23 cellular contexts compared by ENCODE assay signal in the genomic region with DNA sequence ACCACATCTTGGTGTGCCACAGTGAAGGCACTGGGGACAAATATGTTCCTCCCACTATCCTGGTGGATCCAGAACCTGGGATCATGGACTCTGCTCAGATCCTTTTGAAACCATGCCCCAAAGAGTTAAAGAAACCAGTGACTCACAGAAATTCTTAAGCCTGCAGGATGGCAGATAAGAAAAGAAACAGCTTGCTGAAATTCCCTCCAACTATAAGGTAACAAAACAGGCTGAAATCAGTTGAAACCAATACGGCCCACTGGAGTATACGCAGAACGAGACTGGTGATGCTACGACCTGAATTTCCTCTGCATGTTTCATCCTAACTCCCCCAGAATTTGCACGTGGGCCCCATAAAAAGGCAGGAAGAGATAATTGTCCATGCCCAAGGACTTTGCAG.
DNase-seq lines count a peak whose midpoint lies in the region; ATAC-seq and TF ChIP-seq lines count a peak whose summit lies in the region.
"Had no signal": no experiment of that assay in that cellular context is flagged by ENCODE, and none has a peak within 500 bp of the region (broad histone marks: within the 10 kb centered on the region; RNA-seq: fewer than 3 reads in every experiment).

No MANE protein-coding gene starts in this region.

- H3K9ac ChIP-seq in HUES48 (ENCODE audit: low read depth, low read length) = no peak overlapping the region
- peak overlapping the region; percentile 20 for H3K9ac ChIP-seq in mesenchymal stem cell (ENCODE audit: low read length)

- H3K36me3 ChIP-seq in ACC112 (ENCODE audit: insufficient read depth, low read length) = no peaks in the 10 kb centered on the region
- no peaks in the 10 kb centered on the region for H3K36me3 ChIP-seq in HUES48 (ENCODE audit: control insufficient read depth, insufficient read depth, low read length)
- H3K36me3 ChIP-seq in mesenchymal stem cell (ENCODE audit: control insufficient read depth in 1 of 2, insufficient read depth in 2 of 2, low read depth in 1 of 2, low read length in 2 of 2) = no peaks in the 10 kb centered on the region
- H3K36me3 ChIP-seq: thoracic aorta had no signal

- H4K8ac ChIP-seq in mesenchymal stem cell (ENCODE audit: low read length) = no peak overlapping the region

- no peaks in the 10 kb centered on the region for H3K9me3 Mint-ChIP-seq in chondrocyte (ENCODE audit: low read depth)
- peaks cover 0 to 8% of the 10 kb centered on the region in 2 donors for H3K9me3 Mint-ChIP-seq in stimulated activated naive B cell treated with anti-CD40 and anti-IgM and Interleukin-4, amounts not matched to agents 10 μg/mL and 1 μg/mL and 100 μg/mL, for 72 hours
- H3K9me3 Mint-ChIP-seq: activated T-helper 1 cell treated with anti-CD3 and anti-CD28 coated beads, Interleukin-12 subunit alpha, Interleukin-12 subunit beta, Interleukin-2, Interleukin-4 antibody, amounts not matched to agents 30 ng/mL and 10 ng/mL and 1 ng/mL, durations not matched to agents 14 hours and 24 hours and 36 hours; mesothelial cell of epicardium had no signal

- H2BK15ac ChIP-seq in mesenchymal stem cell (ENCODE audit: low read depth, poor library complexity, severe bottlenecking) = no peak overlapping the region

- H3K18ac ChIP-seq in mesenchymal stem cell (ENCODE audit: low read depth in 1 of 2, low read length in 2 of 2) = peak overlapping the region in 1 of 2 experiments; percentile 61

- no peak for ATAC-seq in GM19324 (IDR thresholded peaks at IDR 0.05; ENCODE audit: low FRiP score, unreplicated experiment)
- ATAC-seq in stimulated activated naive B cell treated with anti-CD40 and anti-IgM and Interleukin-4, amounts not matched to agents 10 μg/mL and 1 μg/mL and 100 μg/mL, for 72 hours (replicated peaks) = no peak
- ATAC-seq: PC-3 had no signal

- H3K27ac ChIP-seq in ACC112 (ENCODE audit: low read depth, low read length) (peak overlapping the region; percentile 96), HUES48 (ENCODE audit: low read depth, low read length) (peak overlapping the region; percentile 61), mesenchymal stem cell (ENCODE audit: low read length, poor library complexity, severe bottlenecking) (peak overlapping the region; percentile 92)
- H3K27ac ChIP-seq: C4-2B, thoracic aorta had no signal

- no peaks in the 10 kb centered on the region for H3K36me3 Mint-ChIP-seq in chondrocyte (ENCODE audit: low read depth)
- no peaks in the 10 kb centered on the region for H3K36me3 Mint-ChIP-seq in stimulated activated naive B cell treated with anti-CD40 and anti-IgM and Interleukin-4, amounts not matched to agents 10 μg/mL and 1 μg/mL and 100 μg/mL, for 72 hours
- H3K36me3 Mint-ChIP-seq: activated naive CD8-positive, alpha-beta T cell; mesothelial cell of epicardium had no signal

- no peak for DNase-seq in chondrocyte (ENCODE audit: low spot score)
- peak; percentile 57 for DNase-seq in mesenchymal stem cell
- no peak for DNase-seq in activated CD8-positive, alpha-beta memory T cell treated with anti-CD3 and anti-CD28 coated beads, Interleukin-2, amount 50 U/mL, for 4 hours
- no peak for DNase-seq in stimulated activated naive B cell treated with anti-CD40 and anti-IgM and Interleukin-4, amounts not matched to agents 10 μg/mL and 1 μg/mL and 100 μg/mL, for 72 hours
- DNase-seq in effector CD8-positive, alpha-beta T cell (lab: John Stamatoyannopoulos, UW) = no peak
- DNase-seq: activated CD8-positive, alpha-beta memory T cell treated with anti-CD3 and anti-CD28 coated beads for 24 hours; caudate nucleus; DMS 273 treated with DMSO at 0.1 percent for 48 hours; effector memory CD4-positive, alpha-beta T cell; KBM-7; NCI-H1105 treated with DMSO at 0.1 percent for 48 hours; nephron progenitor cell; PC-3; stimulated activated CD4-positive, alpha-beta T cell treated with anti-CD3 and anti-CD28 coated beads, Interleukin-12 subunit alpha, Interleukin-12 subunit beta, amount 100 ng/mL, for 4 hours; T-helper 9 cell had no signal

- no peak overlapping the region for H3K4ac ChIP-seq in mesenchymal stem cell (ENCODE audit: low read depth in 1 of 2, low read length in 2 of 2)

- no peak overlapping the region for H3K14ac ChIP-seq in mesenchymal stem cell (ENCODE audit: low read length in 2 of 2)

- H3K79me2 ChIP-seq in ACC112 (ENCODE audit: control insufficient read depth, insufficient read depth, low read length, unreplicated experiment) = no peaks in the 10 kb centered on the region

- H3K79me1 ChIP-seq in mesenchymal stem cell (replicated peaks; ENCODE audit: low read length, poor library complexity, severe bottlenecking) = no peaks in the 10 kb centered on the region

- peak overlapping the region; percentile 90 for H2BK5ac ChIP-seq in mesenchymal stem cell (ENCODE audit: low read depth, low read length, poor library complexity, severe bottlenecking)

- TF ChIP-seq CTCF in chondrocyte (IDR thresholded peaks at IDR 0.05) = no peak

- H2AK5ac ChIP-seq in mesenchymal stem cell (ENCODE audit: low read length, severe bottlenecking) = peak overlapping the region; percentile 72

- H3K9me3 ChIP-seq in HUES48 (ENCODE audit: control insufficient read depth, insufficient read depth, low read length) = no peaks in the 10 kb centered on the region
- no peaks in the 10 kb centered on the region for H3K9me3 ChIP-seq in mesenchymal stem cell (ENCODE audit: control insufficient read depth, low read length)
- H3K9me3 ChIP-seq: thoracic aorta had no signal

- H3K27me3 ChIP-seq in ACC112 (ENCODE audit: insufficient read depth, low read length) (no peaks in the 10 kb centered on the region), HUES48 (ENCODE audit: control insufficient read depth, insufficient read depth, low read length) (peaks cover 4% of the 10 kb centered on the region; the same call in 1 of the 2 replicates), mesenchymal stem cell (ENCODE audit: control insufficient read depth in 1 of 2, insufficient read depth in 1 of 2, low read length in 2 of 2) (no peaks in the 10 kb centered on the region)

- peak overlapping the region; percentile 57 to 91 for H2BK12ac ChIP-seq in mesenchymal stem cell (ENCODE audit: low read length in 2 of 2)

- H3K4me2 ChIP-seq in mesenchymal stem cell (ENCODE audit: low read length, poor library complexity, severe bottlenecking) = peak overlapping the region; percentile 36

- H4K91ac ChIP-seq in mesenchymal stem cell (ENCODE audit: low read length) = peak overlapping the region; percentile 82

- no peaks in the 10 kb centered on the region for H3K27me3 Mint-ChIP-seq in chondrocyte (ENCODE audit: low read depth)
- peaks cover 4 to 5% of the 10 kb centered on the region in 2 donors for H3K27me3 Mint-ChIP-seq in stimulated activated naive B cell treated with anti-CD40 and anti-IgM and Interleukin-4, amounts not matched to agents 10 μg/mL and 1 μg/mL and 100 μg/mL, for 72 hours

- 19% methylated on average over 5 of the region's 5 CpGs for WGBS in mesenchymal stem cell

- no peak overlapping the region for H3K4me3 Mint-ChIP-seq in chondrocyte (ENCODE audit: unreplicated experiment)
- H3K4me3 Mint-ChIP-seq in stimulated activated naive B cell treated with anti-CD40 and anti-IgM and Interleukin-4, amounts not matched to agents 10 μg/mL and 1 μg/mL and 100 μg/mL, for 72 hours = no peak overlapping the region
- H3K4me3 Mint-ChIP-seq: activated naive CD8-positive, alpha-beta T cell; activated T-helper 1 cell treated with anti-CD3 and anti-CD28 coated beads, Interleukin-12 subunit alpha, Interleukin-12 subunit beta, Interleukin-2, Interleukin-4 antibody, amounts not matched to agents 30 ng/mL and 10 ng/mL and 1 ng/mL, durations not matched to agents 14 hours and 24 hours and 36 hours; mesothelial cell of epicardium; nephron progenitor cell had no signal

- H3K4me3 ChIP-seq in ACC112 (ENCODE audit: low read depth, low read length) (peak overlapping the region; percentile 58), HUES48 (ENCODE audit: low read depth, low read length) (no peak overlapping the region), mesenchymal stem cell (ENCODE audit: insufficient read depth in 1 of 2, low read depth in 1 of 2, low read length in 2 of 2) (no peak overlapping the region)
- H3K4me3 ChIP-seq: thoracic aorta had no signal

- H2BK120ac ChIP-seq in mesenchymal stem cell (ENCODE audit: low read depth, low read length) = peak overlapping the region; percentile 38

- peaks cover 33% of the 10 kb centered on the region for H3K4me1 Mint-ChIP-seq in chondrocyte (ENCODE audit: low read depth)
- H3K4me1 Mint-ChIP-seq in stimulated activated naive B cell treated with anti-CD40 and anti-IgM and Interleukin-4, amounts not matched to agents 10 μg/mL and 1 μg/mL and 100 μg/mL, for 72 hours = no peaks in the 10 kb centered on the region
- H3K4me1 Mint-ChIP-seq: nephron progenitor cell had no signal

- H3K4me1 ChIP-seq in ACC112 (ENCODE audit: control insufficient read depth, insufficient read depth, low read length, unreplicated experiment) (peaks cover 37% of the 10 kb centered on the region), HUES48 (ENCODE audit: control insufficient read depth, insufficient read depth, low read length) (peaks cover 30% of the 10 kb centered on the region), mesenchymal stem cell (ENCODE audit: control insufficient read depth, insufficient read depth, low read depth, low read length) (peaks cover 14% of the 10 kb centered on the region)

- no peak overlapping the region for H3K23ac ChIP-seq in mesenchymal stem cell (ENCODE audit: low read length in 2 of 2)

- peak overlapping the region; percentile 77 for H3K27ac Mint-ChIP-seq in chondrocyte (ENCODE audit: unreplicated experiment)
- H3K27ac Mint-ChIP-seq in stimulated activated naive B cell treated with anti-CD40 and anti-IgM and Interleukin-4, amounts not matched to agents 10 μg/mL and 1 μg/mL and 100 μg/mL, for 72 hours = no peak overlapping the region
- H3K27ac Mint-ChIP-seq: activated naive CD8-positive, alpha-beta T cell; activated T-helper 1 cell treated with anti-CD3 and anti-CD28 coated beads, Interleukin-12 subunit alpha, Interleukin-12 subunit beta, Interleukin-2, Interleukin-4 antibody, amounts not matched to agents 30 ng/mL and 10 ng/mL and 1 ng/mL, durations not matched to agents 14 hours and 24 hours and 36 hours had no signal

- H2AFZ ChIP-seq in ACC112 (ENCODE audit: low read length, unreplicated experiment) = peak overlapping the region; percentile 49
- H2AFZ ChIP-seq in mesenchymal stem cell (ENCODE audit: low read depth, low read length) = no peak overlapping the region
